ENCODE assay signal across 8 cellular contexts in genomic region chrX:150694738-150695410, GRCh38. TPM values are rescaled to one million over a fixed set of nuclear protein-coding genes. Genes with fewer than 3 reads are reported as not detected.
DNase-seq lines count a peak whose midpoint lies in the region; ATAC-seq and TF ChIP-seq lines count a peak whose summit lies in the region.

No MANE protein-coding gene starts in this region.

- CTCF ChIA-PET in activated CD8-positive, alpha-beta T cell treated with anti-CD3 and anti-CD28 coated beads for 36 hours (lab: Charles Lee): interaction anchor here (1.3 to 3.2 kb wide), 3 partner anchors 8 to 755 kb away, joined by 3 to 8 read pairs (median 6); no protein-coding TSS in a partner anchor

- peak overlapping the region; percentile 87 for H3K4me3 Mint-ChIP-seq in activated CD8-positive, alpha-beta T cell treated with anti-CD3 and anti-CD28 coated beads for 36 hours

- no peaks in the 10 kb centered on the region for H3K27me3 Mint-ChIP-seq in activated CD8-positive, alpha-beta T cell treated with anti-CD3 and anti-CD28 coated beads for 36 hours

- DNase-seq in D341Med (ENCODE audit: low spot score) (peak; percentile 23), left lung (no peak), amygdala (lab: John Stamatoyannopoulos, UW) (no peak), NCI-H1436 (lab: John Stamatoyannopoulos, UW) (no peak)
- peak; percentile 62 for DNase-seq in activated CD8-positive, alpha-beta T cell treated with anti-CD3 and anti-CD28 coated beads for 36 hours

- peaks cover 0 to 23% of the 10 kb centered on the region in 2 donors for H3K4me1 ChIP-seq in left lung

- no peaks in the 10 kb centered on the region for H3K27me3 ChIP-seq in left lung

- TF ChIP-seq CTCF in activated CD8-positive, alpha-beta T cell treated with anti-CD3 and anti-CD28 coated beads for 36 hours (IDR thresholded peaks at IDR 0.05): no peak
- no peak for TF ChIP-seq CTCF in left lung (IDR thresholded peaks at IDR 0.05)

- H3K36me3 Mint-ChIP-seq in activated CD8-positive, alpha-beta T cell treated with anti-CD3 and anti-CD28 coated beads for 36 hours (ENCODE audit: low read depth): peaks cover 29% of the 10 kb centered on the region

- no peaks in the 10 kb centered on the region for H3K9me3 ChIP-seq in left lung

- peak overlapping the region; percentile 97 for H3K27ac Mint-ChIP-seq in activated CD8-positive, alpha-beta T cell treated with anti-CD3 and anti-CD28 coated beads for 36 hours

- POLR2A ChIA-PET in activated CD8-positive, alpha-beta T cell treated with anti-CD3 and anti-CD28 coated beads for 36 hours (lab: Charles Lee): interaction anchor here (1.0 to 1.3 kb wide), 4 partner anchors 9 to 20 kb away, joined by 3 to 6 read pairs (median 4); no protein-coding TSS in a partner anchor

- no peaks in the 10 kb centered on the region for H3K36me3 ChIP-seq in left lung

- intact Hi-C loops in activated CD8-positive, alpha-beta T cell treated with anti-CD3 and anti-CD28 coated beads for 36 hours (cut with micrococcal nuclease): no loop called here
- intact Hi-C loops in left lung (cut with DNase I): no loop called here

- peak; percentile 29 for ATAC-seq in HG02938 (IDR thresholded peaks at IDR 0.05; ENCODE audit: unreplicated experiment)
- peak; percentile 41 for ATAC-seq in activated CD8-positive, alpha-beta T cell treated with anti-CD3 and anti-CD28 coated beads for 36 hours
- peak; percentile 9 for ATAC-seq in left lung
- ATAC-seq in HG02642 (IDR thresholded peaks at IDR 0.05; ENCODE audit: poor library complexity, unreplicated experiment): no peak
- ATAC-seq in GM18517 (IDR thresholded peaks at IDR 0.05; ENCODE audit: unreplicated experiment): no peak

- H3K4me3 ChIP-seq in left lung: no peak overlapping the region

- peaks cover 55% of the 10 kb centered on the region for H3K4me1 Mint-ChIP-seq in activated CD8-positive, alpha-beta T cell treated with anti-CD3 and anti-CD28 coated beads for 36 hours (ENCODE audit: low read depth)

- no peaks in the 10 kb centered on the region for H3K9me3 Mint-ChIP-seq in activated CD8-positive, alpha-beta T cell treated with anti-CD3 and anti-CD28 coated beads for 36 hours

- H3K27ac ChIP-seq in left lung: peak overlapping the region in 1 of 2 donors; percentile 85

RNA-seq across cellular contexts. Expression of gene MTMR1, which starts 1.7 kb away (rescaled TPM):
- 10 to 100 TPM; 32.8 to 38.6 TPM for total RNA-seq in activated CD8-positive, alpha-beta T cell treated with anti-CD3 and anti-CD28 coated beads for 36 hours
- 10 to 100 TPM; 21.1 to 21.9 TPM for total RNA-seq in left lung

Comparison
In these comparisons a context has a peak if more than half of its experiments do, and no peak if none do; other contexts are left out.
1. DNase-seq: peak in D341Med (single experiment) and activated CD8-positive, alpha-beta T cell treated with anti-CD3 and anti-CD28 coated beads for 36 hours (single experiment); none in left lung (0 of 2), amygdala (0 of 56) and NCI-H1436 (single experiment).
2. ATAC-seq: peak in HG02938 (single experiment), activated CD8-positive, alpha-beta T cell treated with anti-CD3 and anti-CD28 coated beads for 36 hours (single experiment) and left lung (single experiment); none in HG02642 (single experiment) and GM18517 (single experiment).